31 cellular contexts compared by ENCODE assay signal in genomic region chr14:50127802-50128201, GRCh38. TPM values are rescaled to one million over a fixed set of nuclear protein-coding genes. Genes with fewer than 3 reads are reported as not detected.
"Had no signal": no experiment of that assay in that cellular context is flagged by ENCODE, and none has a peak within 500 bp of the region (broad histone marks: within the 10 kb centered on the region; RNA-seq: fewer than 3 reads in every experiment).

No MANE protein-coding gene starts in this region.

- ATAC-seq: activated CD4-positive, alpha-beta T cell treated with anti-CD3 and anti-CD28 coated beads for 36 hours; activated CD8-positive, alpha-beta memory T cell treated with anti-CD3 and anti-CD28 coated beads, Interleukin-2, amount 10 ng/mL, durations not matched to agents 7 days and 5 days; activated CD8-positive, alpha-beta T cell treated with anti-CD3 and anti-CD28 coated beads, Interleukin-2, amount 10 ng/mL, durations not matched to agents 7 days and 5 days; activated naive CD4-positive, alpha-beta T cell treated with anti-CD3 and anti-CD28 coated beads, Interleukin-2, amount 50 U/mL, for 72 hours; esophagus mucosa; T-helper 17 cell had no signal

- H3K4me1 ChIP-seq: ascending aorta, breast epithelium, colonic mucosa had no signal

- H3K27ac Mint-ChIP-seq: activated CD4-positive, alpha-beta memory T cell treated with anti-CD3 and anti-CD28 coated beads for 36 hours; activated CD4-positive, alpha-beta T cell treated with anti-CD3 and anti-CD28 coated beads for 36 hours; activated CD8-positive, alpha-beta memory T cell treated with anti-CD3 and anti-CD28 coated beads, Interleukin-2, amount 10 ng/mL, durations not matched to agents 7 days and 5 days; activated CD8-positive, alpha-beta T cell treated with anti-CD3 and anti-CD28 coated beads, Interleukin-2, amount 10 ng/mL, durations not matched to agents 7 days and 5 days; activated naive CD4-positive, alpha-beta T cell treated with anti-CD3 and anti-CD28 coated beads, Interleukin-2, amount 10 ng/mL, durations not matched to agents 7 days and 5 days; activated naive CD4-positive, alpha-beta T cell treated with anti-CD3 and anti-CD28 coated beads, Interleukin-2, amount 50 U/mL, for 72 hours; activated naive CD8-positive, alpha-beta T cell treated with anti-CD3 and anti-CD28 coated beads, Interleukin-2, amount 10 ng/mL, durations not matched to agents 7 days and 5 days; activated T-cell treated with anti-CD3 and anti-CD28 coated beads, Interleukin-2, amount 50 U/mL, for 24 hours; T-helper 2 cell treated with Interferon-gamma antibody and Interleukin-4, amounts not matched to agents 5 μg/mL and 100 μg/mL, for 36 hours had no signal

- H3K9me3 Mint-ChIP-seq: activated CD4-positive, alpha-beta memory T cell treated with anti-CD3 and anti-CD28 coated beads for 36 hours; activated CD4-positive, alpha-beta T cell treated with anti-CD3 and anti-CD28 coated beads, Interleukin-2, amount 10 ng/mL, durations not matched to agents 24 days and 14 days; activated naive CD4-positive, alpha-beta T cell treated with anti-CD3 and anti-CD28 coated beads, Interleukin-2, amount 10 ng/mL, durations not matched to agents 7 days and 5 days; activated naive CD4-positive, alpha-beta T cell treated with anti-CD3 and anti-CD28 coated beads, Interleukin-2, amount 50 U/mL, for 72 hours; activated T-cell treated with anti-CD3 and anti-CD28 coated beads, Interleukin-2, amount 50 U/mL, for 24 hours; brain; T-helper 2 cell treated with Interferon-gamma antibody and Interleukin-4, amounts not matched to agents 5 μg/mL and 100 μg/mL, for 36 hours had no signal

- DNase-seq: activated CD4-positive, alpha-beta memory T cell treated with anti-CD3 and anti-CD28 coated beads for 36 hours; activated CD4-positive, alpha-beta T cell treated with anti-CD3 and anti-CD28 coated beads for 36 hours; activated CD4-positive, alpha-beta T cell treated with anti-CD3 and anti-CD28 coated beads, Interleukin-2, amount 10 ng/mL, durations not matched to agents 24 days and 14 days; activated CD4-positive, CD25-positive, alpha-beta regulatory T cell; activated CD4-positive, CD25-positive, alpha-beta regulatory T cell treated with anti-CD3 and anti-CD28 coated beads, Interleukin-2, amount 50 U/mL, for 72 hours; activated CD8-positive, alpha-beta memory T cell treated with anti-CD3 and anti-CD28 coated beads, Interleukin-2, amount 10 ng/mL, durations not matched to agents 7 days and 5 days; activated CD8-positive, alpha-beta memory T cell treated with anti-CD3 and anti-CD28 coated beads, Interleukin-2, amount 50 U/mL, for 4 hours; activated CD8-positive, alpha-beta T cell treated with anti-CD3 and anti-CD28 coated beads, Interleukin-2, amount 10 ng/mL, durations not matched to agents 7 days and 5 days; activated gamma-delta T cell; activated naive CD4-positive, alpha-beta T cell; activated naive CD4-positive, alpha-beta T cell treated with anti-CD3 and anti-CD28 coated beads, Interleukin-2, amount 10 ng/mL, durations not matched to agents 7 days and 5 days; activated naive CD8-positive, alpha-beta T cell treated with anti-CD3 and anti-CD28 coated beads, Interleukin-2, amount 10 ng/mL, durations not matched to agents 7 days and 5 days; activated T-cell treated with anti-CD3 and anti-CD28 coated beads, Interleukin-2, amount 50 U/mL, for 24 hours; central memory CD4-positive, alpha-beta T cell; cerebellar nuclear complex; colonic mucosa; effector CD8-positive, alpha-beta T cell; foreskin fibroblast; head of caudate nucleus; T-helper 1 cell; T-helper 17 cell; T1000 had no signal

- FAIRE-seq: endometrium, frontal cortex had no signal

- H3K9me3 ChIP-seq: ascending aorta, breast epithelium, colonic mucosa had no signal

- H3K4me1 Mint-ChIP-seq: activated naive CD4-positive, alpha-beta T cell treated with anti-CD3 and anti-CD28 coated beads, Interleukin-2, amount 10 ng/mL, durations not matched to agents 7 days and 5 days had no signal

- H3K27me3 ChIP-seq: ascending aorta, breast epithelium, cardiac muscle cell, colonic mucosa had no signal

- H3K27ac ChIP-seq: ascending aorta, breast epithelium, cardiac muscle cell, colonic mucosa had no signal

- H3K27me3 Mint-ChIP-seq: activated CD4-positive, alpha-beta memory T cell treated with anti-CD3 and anti-CD28 coated beads for 36 hours; activated CD4-positive, alpha-beta T cell treated with anti-CD3 and anti-CD28 coated beads for 36 hours; activated CD4-positive, alpha-beta T cell treated with anti-CD3 and anti-CD28 coated beads, Interleukin-2, amount 10 ng/mL, durations not matched to agents 24 days and 14 days; activated CD8-positive, alpha-beta memory T cell treated with anti-CD3 and anti-CD28 coated beads, Interleukin-2, amount 10 ng/mL, durations not matched to agents 7 days and 5 days; activated naive CD4-positive, alpha-beta T cell treated with anti-CD3 and anti-CD28 coated beads, Interleukin-2, amount 10 ng/mL, durations not matched to agents 7 days and 5 days; activated naive CD8-positive, alpha-beta T cell treated with anti-CD3 and anti-CD28 coated beads, Interleukin-2, amount 10 ng/mL, durations not matched to agents 7 days and 5 days; activated T-cell treated with anti-CD3 and anti-CD28 coated beads, Interleukin-2, amount 50 U/mL, for 24 hours; brain; T-helper 17 cell had no signal

- H3K4me3 Mint-ChIP-seq: activated CD4-positive, alpha-beta memory T cell treated with anti-CD3 and anti-CD28 coated beads for 36 hours; activated CD4-positive, alpha-beta T cell treated with anti-CD3 and anti-CD28 coated beads for 36 hours; activated CD4-positive, alpha-beta T cell treated with anti-CD3 and anti-CD28 coated beads, Interleukin-2, amount 10 ng/mL, durations not matched to agents 24 days and 14 days; activated CD8-positive, alpha-beta memory T cell treated with anti-CD3 and anti-CD28 coated beads, Interleukin-2, amount 10 ng/mL, durations not matched to agents 7 days and 5 days; activated CD8-positive, alpha-beta T cell treated with anti-CD3 and anti-CD28 coated beads, Interleukin-2, amount 10 ng/mL, durations not matched to agents 7 days and 5 days; activated naive CD4-positive, alpha-beta T cell treated with anti-CD3 and anti-CD28 coated beads, Interleukin-2, amount 10 ng/mL, durations not matched to agents 7 days and 5 days; activated naive CD8-positive, alpha-beta T cell treated with anti-CD3 and anti-CD28 coated beads, Interleukin-2, amount 10 ng/mL, durations not matched to agents 7 days and 5 days; activated T-cell treated with anti-CD3 and anti-CD28 coated beads, Interleukin-2, amount 50 U/mL, for 24 hours; brain; T-helper 17 cell; T-helper 2 cell treated with Interferon-gamma antibody and Interleukin-4, amounts not matched to agents 5 μg/mL and 100 μg/mL, for 36 hours had no signal

- H3K4me3 ChIP-seq: ascending aorta, breast epithelium, cardiac muscle cell, colonic mucosa had no signal

RNA-seq across cellular contexts. Expression of gene VCPKMT, which starts 11.4 kb away (rescaled TPM):
- total RNA-seq: ascending aorta had no signal
